In the genomic region with DNA sequence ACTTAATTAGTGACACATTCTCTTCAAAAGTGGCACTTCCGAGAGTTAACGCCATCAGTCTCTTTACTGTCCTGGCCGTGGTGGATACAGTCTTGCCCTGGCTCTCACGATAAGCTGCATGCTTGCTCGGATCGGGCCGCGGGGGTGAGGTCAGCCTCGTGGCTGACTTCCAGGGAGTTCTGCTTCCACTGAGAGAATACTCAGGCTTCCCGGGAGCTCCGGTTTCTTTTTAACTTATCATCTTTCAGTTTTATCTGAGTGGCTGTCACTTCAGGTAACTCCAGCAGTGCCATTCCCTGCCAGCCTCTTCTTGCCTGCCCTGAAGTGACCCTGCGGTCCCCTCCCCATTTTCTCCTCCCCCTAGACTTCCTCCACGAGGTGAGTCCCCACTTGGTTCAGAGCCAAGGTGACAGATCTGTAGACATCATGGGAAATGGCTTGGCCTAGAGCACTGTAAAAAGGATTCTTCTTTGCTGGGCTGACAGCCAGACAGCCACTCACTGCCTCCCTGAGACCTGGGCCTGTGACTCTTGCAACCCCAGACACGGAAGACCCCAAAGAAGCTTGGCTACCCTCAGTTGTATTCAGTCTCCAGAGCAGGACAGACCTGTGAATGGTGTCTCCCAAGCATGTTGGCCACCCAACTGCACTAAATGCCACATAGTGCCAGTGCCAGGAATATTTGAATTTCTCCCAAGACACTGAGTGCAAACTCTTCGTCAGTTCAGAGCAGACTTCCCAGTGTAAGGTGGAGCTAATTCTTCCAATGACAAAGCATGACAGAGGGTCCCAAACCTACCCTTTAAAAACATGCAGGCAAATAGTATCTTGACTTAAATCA, we compare ENCODE assay signal across 1 cellular context.
TF ChIP-seq lines count a peak whose summit lies in the region.

No MANE protein-coding gene starts in this region.

TF ChIP-seq in SK-N-SH treated with all-trans-retinoic acid at 6 μM for 48 hours, 23 proteins besides CTCF, POLR2A, EP300 and RAD21 (continued from another document):
- TF ChIP-seq PATZ1 (CRISPR knock-in tag; IDR thresholded peaks at IDR 0.05; ENCODE audit: borderline replicate concordance) (no peak), TOX (CRISPR knock-in tag; IDR thresholded peaks at IDR 0.05; ENCODE audit: borderline replicate concordance) (no peak), CREB5 (CRISPR knock-in tag; IDR thresholded peaks at IDR 0.05; ENCODE audit: low read depth) (no peak), ZC3H10 (CRISPR knock-in tag; IDR thresholded peaks at IDR 0.05) (no peak)
